ENCODE assay signal across 11 cellular contexts in the genomic region with DNA sequence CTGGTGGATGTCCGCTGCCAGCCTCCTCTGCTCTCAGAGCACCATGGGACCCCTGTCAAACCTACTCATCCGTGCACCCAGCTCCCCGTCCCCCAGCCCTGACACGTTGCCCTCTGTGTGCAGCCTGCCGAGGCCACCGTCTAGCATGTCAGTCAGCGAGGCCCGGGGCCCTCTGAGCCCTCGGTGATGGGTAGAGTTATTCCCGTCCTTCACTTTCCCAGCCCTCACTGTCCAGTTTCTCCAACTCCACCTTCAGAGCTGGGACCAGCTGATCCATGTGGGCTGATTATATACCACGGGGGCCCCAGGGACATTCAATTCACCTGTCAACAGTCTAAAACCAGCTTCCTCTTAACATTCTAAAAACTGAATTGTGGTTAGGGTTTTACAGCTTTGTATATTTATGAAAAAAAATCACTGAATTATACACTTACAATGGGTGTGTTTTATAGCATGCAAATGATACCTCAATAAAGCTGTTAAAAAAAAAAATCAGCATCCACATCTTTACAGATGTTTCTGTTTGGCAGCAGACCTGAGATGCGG.
DNase-seq lines count a peak whose midpoint lies in the region; ATAC-seq and TF ChIP-seq lines count a peak whose summit lies in the region.
"Had no signal": no experiment of that assay in that cellular context is flagged by ENCODE, and none has a peak within 500 bp of the region (broad histone marks: within the 10 kb centered on the region; RNA-seq: fewer than 3 reads in every experiment).

No MANE protein-coding gene starts in this region.

- H3K27ac ChIP-seq in left lung, result no peak overlapping the region
- H3K27ac ChIP-seq: breast epithelium, SJSA1 had no signal

- peaks cover 14% of the 10 kb centered on the region for H3K36me3 Mint-ChIP-seq in activated naive CD4-positive, alpha-beta T cell treated with anti-CD3 and anti-CD28 coated beads for 36 hours (ENCODE audit: low read depth)
- H3K36me3 Mint-ChIP-seq in activated naive CD8-positive, alpha-beta T cell, result peaks cover 2% of the 10 kb centered on the region
- peaks cover 46 to 67% of the 10 kb centered on the region in 2 donors for H3K36me3 Mint-ChIP-seq in stimulated activated naive B cell treated with anti-CD40 and anti-IgM and Interleukin-4, amounts not matched to agents 10 μg/mL and 1 μg/mL and 100 μg/mL, for 72 hours

- no peak overlapping the region for H3K4me3 ChIP-seq in left lung
- H3K4me3 ChIP-seq: breast epithelium, SJSA1 had no signal

- peak; percentile 32 for ATAC-seq in HG03196 (IDR thresholded peaks at IDR 0.05; ENCODE audit: unreplicated experiment)
- ATAC-seq in stimulated activated naive B cell treated with anti-CD40 and anti-IgM and Interleukin-4, amounts not matched to agents 10 μg/mL and 1 μg/mL and 100 μg/mL, for 72 hours (replicated peaks), result peak; percentile 59 to 78
- no peak for ATAC-seq in left lung

- no peaks in the 10 kb centered on the region for H3K27me3 Mint-ChIP-seq in activated naive CD4-positive, alpha-beta T cell treated with anti-CD3 and anti-CD28 coated beads for 36 hours (ENCODE audit: low read depth)
- H3K27me3 Mint-ChIP-seq in activated naive CD8-positive, alpha-beta T cell, result no peaks in the 10 kb centered on the region
- H3K27me3 Mint-ChIP-seq in stimulated activated naive B cell treated with anti-CD40 and anti-IgM and Interleukin-4, amounts not matched to agents 10 μg/mL and 1 μg/mL and 100 μg/mL, for 72 hours, result no peaks in the 10 kb centered on the region

- no peaks in the 10 kb centered on the region for H3K9me3 ChIP-seq in left lung
- H3K9me3 ChIP-seq: breast epithelium, SJSA1 had no signal

- H3K36me3 ChIP-seq in left lung, result peaks cover 0 to 9% of the 10 kb centered on the region in 2 donors
- H3K36me3 ChIP-seq: breast epithelium, SJSA1 had no signal

- H3K27ac Mint-ChIP-seq in activated naive CD4-positive, alpha-beta T cell treated with anti-CD3 and anti-CD28 coated beads for 36 hours, result no peak overlapping the region
- peak overlapping the region; percentile 88 for H3K27ac Mint-ChIP-seq in activated naive CD8-positive, alpha-beta T cell
- peak overlapping the region; percentile 9 for H3K27ac Mint-ChIP-seq in stimulated activated naive B cell treated with anti-CD40 and anti-IgM and Interleukin-4, amounts not matched to agents 10 μg/mL and 1 μg/mL and 100 μg/mL, for 72 hours

- no peak for DNase-seq in activated naive CD4-positive, alpha-beta T cell treated with anti-CD3 and anti-CD28 coated beads for 36 hours
- DNase-seq in activated naive CD4-positive, alpha-beta T cell (lab: John Stamatoyannopoulos, UW), result no peak
- no peak for DNase-seq in stimulated activated naive B cell treated with anti-CD40 and anti-IgM and Interleukin-4, amounts not matched to agents 10 μg/mL and 1 μg/mL and 100 μg/mL, for 72 hours
- DNase-seq in left lung (no peak), posterior vena cava (ENCODE audit: low spot score) (no peak)
- DNase-seq in activated effector memory CD4-positive, alpha-beta T cell treated with Interleukin-2 at 50 U/mL for 16 hours, result no peak
- DNase-seq: activated CD8-positive, alpha-beta memory T cell treated with anti-CD3 and anti-CD28 coated beads for 24 hours had no signal

- peaks cover 11 to 43% of the 10 kb centered on the region in 2 donors for H3K4me1 ChIP-seq in left lung
- H3K4me1 ChIP-seq: breast epithelium had no signal

- no peaks in the 10 kb centered on the region for H3K27me3 ChIP-seq in left lung
- H3K27me3 ChIP-seq: breast epithelium, SJSA1 had no signal

- H3K4me3 Mint-ChIP-seq in activated naive CD4-positive, alpha-beta T cell treated with anti-CD3 and anti-CD28 coated beads for 36 hours, result peak overlapping the region; percentile 59
- peak overlapping the region; percentile 76 for H3K4me3 Mint-ChIP-seq in activated naive CD8-positive, alpha-beta T cell
- peak overlapping the region; percentile 75 to 82 for H3K4me3 Mint-ChIP-seq in stimulated activated naive B cell treated with anti-CD40 and anti-IgM and Interleukin-4, amounts not matched to agents 10 μg/mL and 1 μg/mL and 100 μg/mL, for 72 hours

- peaks cover 85% of the 10 kb centered on the region for H3K4me1 Mint-ChIP-seq in activated naive CD4-positive, alpha-beta T cell treated with anti-CD3 and anti-CD28 coated beads for 36 hours (ENCODE audit: low read depth)
- H3K4me1 Mint-ChIP-seq in activated naive CD8-positive, alpha-beta T cell (ENCODE audit: low read depth), result peaks cover 90% of the 10 kb centered on the region
- peaks cover 51 to 80% of the 10 kb centered on the region in 2 donors for H3K4me1 Mint-ChIP-seq in stimulated activated naive B cell treated with anti-CD40 and anti-IgM and Interleukin-4, amounts not matched to agents 10 μg/mL and 1 μg/mL and 100 μg/mL, for 72 hours

- CTCF ChIA-PET in activated naive CD4-positive, alpha-beta T cell treated with anti-CD3 and anti-CD28 coated beads for 36 hours (lab: Charles Lee), result interaction anchor here (0.9 to 8.5 kb wide), 9 partner anchors 8 to 65 kb away, joined by 3 to 68 read pairs (median 4); partner anchors contain the start of gene CCDC88C

- TF ChIP-seq CTCF in left lung (IDR thresholded peaks at IDR 0.05), result no peak

- H3K9me3 Mint-ChIP-seq in activated naive CD4-positive, alpha-beta T cell treated with anti-CD3 and anti-CD28 coated beads for 36 hours, result no peaks in the 10 kb centered on the region
- H3K9me3 Mint-ChIP-seq in activated naive CD8-positive, alpha-beta T cell (ENCODE audit: low read depth), result no peaks in the 10 kb centered on the region
- H3K9me3 Mint-ChIP-seq in stimulated activated naive B cell treated with anti-CD40 and anti-IgM and Interleukin-4, amounts not matched to agents 10 μg/mL and 1 μg/mL and 100 μg/mL, for 72 hours, result no peaks in the 10 kb centered on the region

- intact Hi-C loops in activated naive CD4-positive, alpha-beta T cell treated with anti-CD3 and anti-CD28 coated beads for 36 hours (cut with micrococcal nuclease), result no loop called here
- intact Hi-C loops in left lung (cut with DNase I), result no loop called here
- intact Hi-C loops in posterior vena cava (cut with DNase I), result no loop called here
